Comparison of ENCODE assay signal across 1 cellular context in the genomic region with DNA sequence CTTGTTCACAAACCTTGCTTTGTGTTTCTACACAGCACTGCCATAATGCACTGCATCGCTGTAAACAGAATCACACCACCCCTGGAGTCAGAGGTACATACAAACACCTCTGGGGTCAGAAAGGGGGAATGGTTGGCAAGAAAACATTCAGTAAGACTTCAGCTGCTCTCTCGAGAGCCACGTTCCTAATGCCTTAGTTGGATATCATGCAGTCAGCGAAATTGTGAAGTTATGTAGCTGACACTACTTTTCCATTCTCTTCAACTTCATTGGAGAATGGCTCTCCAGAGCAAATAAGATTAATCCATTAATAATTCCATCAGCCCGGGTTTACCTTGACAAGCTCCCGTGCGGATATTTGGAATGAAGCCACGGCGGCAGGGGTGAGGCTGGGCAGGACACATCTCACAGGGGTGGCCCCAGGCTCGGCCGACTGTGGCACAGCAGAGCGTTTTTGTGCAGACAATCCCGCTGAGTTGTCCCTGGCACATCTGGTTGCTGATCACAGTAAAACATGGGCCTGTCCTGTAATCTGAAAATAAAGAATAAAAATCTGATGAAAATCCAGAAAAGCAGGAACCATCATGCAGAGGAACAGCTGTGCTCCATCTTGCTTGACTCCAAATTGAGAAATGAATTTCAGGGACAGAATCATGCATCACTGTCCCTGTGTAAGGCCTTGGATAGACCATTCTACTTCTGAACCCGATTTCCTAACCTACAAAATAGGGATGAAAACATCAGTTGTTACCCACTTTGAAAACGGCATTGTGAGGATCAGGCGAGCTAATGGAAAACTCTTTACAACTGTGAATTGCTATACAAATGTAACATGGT.
TF ChIP-seq lines count a peak whose summit lies in the region.

No MANE protein-coding gene starts in this region.

TF ChIP-seq in HEK293T, 16 proteins besides CTCF, POLR2A, EP300 and RAD21 (continued from another document):
- TF ChIP-seq SP1 (IDR thresholded peaks at IDR 0.05) (no peak), FOXK2 (IDR thresholded peaks at IDR 0.05) (no peak), ZNF384 (IDR thresholded peaks at IDR 0.05) (no peak), BHLHE40 (IDR thresholded peaks at IDR 0.05; ENCODE audit: borderline replicate concordance) (no peak), L3MBTL2 (conservative IDR thresholded peaks at IDR 0.05) (no peak), FOXM1 (IDR thresholded peaks at IDR 0.05; ENCODE audit: borderline replicate concordance) (no peak), CTBP1 (IDR thresholded peaks at IDR 0.05; ENCODE audit: borderline replicate concordance) (no peak)
